In genomic region chr10:99913831-99914235, GRCh38 we compare ENCODE assay signal across 13 cellular contexts.
DNase-seq lines count a peak whose midpoint lies in the region; ATAC-seq and TF ChIP-seq lines count a peak whose summit lies in the region.
"Had no signal": no experiment of that assay in that cellular context is flagged by ENCODE, and none has a peak within 500 bp of the region (broad histone marks: within the 10 kb centered on the region; RNA-seq: fewer than 3 reads in every experiment).

No MANE protein-coding gene starts in this region.

- H3K4ac ChIP-seq in trophoblast cell (ENCODE audit: low read depth, low read length): peak overlapping the region; percentile 14

- no peaks in the 10 kb centered on the region for H3K36me3 Mint-ChIP-seq in brain
- H3K36me3 Mint-ChIP-seq: activated CD8-positive, alpha-beta memory T cell treated with anti-CD3 and anti-CD28 coated beads, Interleukin-2, amount 10 ng/mL, durations not matched to agents 7 days and 5 days; natural killer cell had no signal

- H3K9me3 Mint-ChIP-seq in brain: no peaks in the 10 kb centered on the region
- H3K9me3 Mint-ChIP-seq: CD4-positive, alpha-beta memory T cell; natural killer cell had no signal

- no peak for ATAC-seq in HG02840 (IDR thresholded peaks at IDR 0.05; ENCODE audit: low FRiP score, unreplicated experiment)
- no peak for ATAC-seq in GM18873 (IDR thresholded peaks at IDR 0.05; ENCODE audit: low FRiP score, unreplicated experiment)
- ATAC-seq: activated CD8-positive, alpha-beta memory T cell treated with anti-CD3 and anti-CD28 coated beads, Interleukin-2, amount 10 ng/mL, durations not matched to agents 7 days and 5 days; natural killer cell had no signal

- peak overlapping the region; percentile 95 for H3K27ac ChIP-seq in HUES6 (ENCODE audit: low read depth, low read length)
- peak overlapping the region; percentile 78 for H3K27ac ChIP-seq in trophoblast cell (ENCODE audit: low read depth, low read length)

- H2AFZ ChIP-seq in trophoblast cell (ENCODE audit: insufficient read depth, low read length, poor library complexity): no peak overlapping the region

- H3K79me2 ChIP-seq in trophoblast cell (ENCODE audit: control insufficient read depth, insufficient read depth, low read length, poor library complexity): peaks cover 2% of the 10 kb centered on the region

- H3K4me2 ChIP-seq in trophoblast cell (ENCODE audit: low read length): peak overlapping the region; percentile 51

- peaks cover 6% of the 10 kb centered on the region for H3K79me1 ChIP-seq in trophoblast cell (ENCODE audit: low read length)

- H3K27me3 Mint-ChIP-seq in brain: no peaks in the 10 kb centered on the region
- H3K27me3 Mint-ChIP-seq: activated CD8-positive, alpha-beta memory T cell treated with anti-CD3 and anti-CD28 coated beads, Interleukin-2, amount 10 ng/mL, durations not matched to agents 7 days and 5 days; CD4-positive, alpha-beta memory T cell had no signal

- H3K23ac ChIP-seq in trophoblast cell (ENCODE audit: low read length): no peak overlapping the region

- WGBS in trophoblast cell (ENCODE audit: extremely low coverage, insufficient coverage, insufficient read length): no CpG with 5 or more reads among the region's 9 CpGs

- H3K27ac Mint-ChIP-seq in brain: peak overlapping the region; percentile 91 to 98 (median 96)
- H3K27ac Mint-ChIP-seq: activated CD8-positive, alpha-beta memory T cell treated with anti-CD3 and anti-CD28 coated beads, Interleukin-2, amount 10 ng/mL, durations not matched to agents 7 days and 5 days; CD4-positive, alpha-beta memory T cell; natural killer cell had no signal

- H2BK120ac ChIP-seq in trophoblast cell (ENCODE audit: insufficient read depth, low read length, poor library complexity): peak overlapping the region; percentile 46

- H3K27me3 ChIP-seq in HUES6 (ENCODE audit: control insufficient read depth, insufficient read depth, low read length) (no peaks in the 10 kb centered on the region), iPS-15b (ENCODE audit: control insufficient read depth, insufficient read depth, low read length) (no peaks in the 10 kb centered on the region), trophoblast cell (ENCODE audit: insufficient read depth, low read length) (no peaks in the 10 kb centered on the region)

- H2BK5ac ChIP-seq in trophoblast cell (ENCODE audit: low read depth, low read length, poor library complexity): no peak overlapping the region

- H3K9ac ChIP-seq in HUES6 (ENCODE audit: low read length) (peak overlapping the region; percentile 97), iPS-15b (ENCODE audit: low read depth, low read length) (peak overlapping the region; percentile 99), trophoblast cell (ENCODE audit: low read length) (no peak overlapping the region)

- H4K91ac ChIP-seq in trophoblast cell (ENCODE audit: low read depth, low read length): no peak overlapping the region

- peak overlapping the region; percentile 5 for H4K12ac ChIP-seq in trophoblast cell (ENCODE audit: low read depth, low read length)

- peak overlapping the region; percentile 15 for H2BK12ac ChIP-seq in trophoblast cell (ENCODE audit: low read length)

- peak overlapping the region; percentile 74 for H4K8ac ChIP-seq in trophoblast cell (ENCODE audit: low read depth, low read length)

- peak overlapping the region; percentile 82 to 94 (median 90) for H3K4me3 Mint-ChIP-seq in brain
- H3K4me3 Mint-ChIP-seq: activated CD8-positive, alpha-beta memory T cell treated with anti-CD3 and anti-CD28 coated beads, Interleukin-2, amount 10 ng/mL, durations not matched to agents 7 days and 5 days; CD4-positive, alpha-beta memory T cell; natural killer cell had no signal

- peak overlapping the region; percentile 33 for H3K18ac ChIP-seq in trophoblast cell (ENCODE audit: low read length)

- H3K36me3 ChIP-seq in HUES6 (ENCODE audit: control insufficient read depth, insufficient read depth, low read length) (peaks cover 13% of the 10 kb centered on the region), iPS-15b (ENCODE audit: control insufficient read depth, insufficient read depth, low read length) (peaks cover 6% of the 10 kb centered on the region), trophoblast cell (ENCODE audit: control insufficient read depth in 1 of 2, insufficient read depth in 2 of 2, low read length in 2 of 2) (peaks cover 0 to 3% of the 10 kb centered on the region in 2 experiments)

- H3K9me3 ChIP-seq in HUES6 (ENCODE audit: control insufficient read depth, insufficient read depth, low read depth, low read length) (no peaks in the 10 kb centered on the region), iPS-15b (ENCODE audit: control insufficient read depth, insufficient read depth, low read length) (no peaks in the 10 kb centered on the region), trophoblast cell (ENCODE audit: insufficient read depth, low read depth, low read length) (no peaks in the 10 kb centered on the region)

- DNase-seq in trophoblast cell (no peak), NCI-H446 treated with DMSO at 0.1 percent for 48 hours (lab: John Stamatoyannopoulos, UW) (no peak)
- no peak for DNase-seq in activated CD8-positive, alpha-beta memory T cell treated with anti-CD3 and anti-CD28 coated beads for 24 hours
- DNase-seq: activated CD8-positive, alpha-beta memory T cell treated with anti-CD3 and anti-CD28 coated beads, Interleukin-2, amount 10 ng/mL, durations not matched to agents 7 days and 5 days; CD4-positive, alpha-beta memory T cell; natural killer cell; NCI-H1092; T-helper 9 cell had no signal

- peaks cover 53% of the 10 kb centered on the region for H3K4me1 Mint-ChIP-seq in brain
- H3K4me1 Mint-ChIP-seq: CD4-positive, alpha-beta memory T cell had no signal

- H3K4me3 ChIP-seq in HUES6 (ENCODE audit: low read depth, low read length): peak overlapping the region; percentile 85
- peak overlapping the region; percentile 79 for H3K4me3 ChIP-seq in iPS-15b (ENCODE audit: low read depth, low read length)
- no peak overlapping the region for H3K4me3 ChIP-seq in trophoblast cell (ENCODE audit: low read depth, low read length)

- no peak overlapping the region for H2AK5ac ChIP-seq in trophoblast cell (ENCODE audit: low read length)

- TF ChIP-seq CTCF in brain (conservative IDR thresholded peaks at IDR 0.05): peak in 1 of 2 experiments; percentile 37

- H3K4me1 ChIP-seq in HUES6 (ENCODE audit: control insufficient read depth, insufficient read depth, low read length) (peaks cover 37% of the 10 kb centered on the region), iPS-15b (ENCODE audit: control insufficient read depth, insufficient read depth, low read length) (peaks cover 16% of the 10 kb centered on the region), trophoblast cell (ENCODE audit: control insufficient read depth in 1 of 2, insufficient read depth in 2 of 2, low read length in 2 of 2) (peaks cover 11 to 14% of the 10 kb centered on the region in 2 experiments)

- H3K14ac ChIP-seq in trophoblast cell (ENCODE audit: low read length): peak overlapping the region; percentile 34
